In the genomic region with DNA sequence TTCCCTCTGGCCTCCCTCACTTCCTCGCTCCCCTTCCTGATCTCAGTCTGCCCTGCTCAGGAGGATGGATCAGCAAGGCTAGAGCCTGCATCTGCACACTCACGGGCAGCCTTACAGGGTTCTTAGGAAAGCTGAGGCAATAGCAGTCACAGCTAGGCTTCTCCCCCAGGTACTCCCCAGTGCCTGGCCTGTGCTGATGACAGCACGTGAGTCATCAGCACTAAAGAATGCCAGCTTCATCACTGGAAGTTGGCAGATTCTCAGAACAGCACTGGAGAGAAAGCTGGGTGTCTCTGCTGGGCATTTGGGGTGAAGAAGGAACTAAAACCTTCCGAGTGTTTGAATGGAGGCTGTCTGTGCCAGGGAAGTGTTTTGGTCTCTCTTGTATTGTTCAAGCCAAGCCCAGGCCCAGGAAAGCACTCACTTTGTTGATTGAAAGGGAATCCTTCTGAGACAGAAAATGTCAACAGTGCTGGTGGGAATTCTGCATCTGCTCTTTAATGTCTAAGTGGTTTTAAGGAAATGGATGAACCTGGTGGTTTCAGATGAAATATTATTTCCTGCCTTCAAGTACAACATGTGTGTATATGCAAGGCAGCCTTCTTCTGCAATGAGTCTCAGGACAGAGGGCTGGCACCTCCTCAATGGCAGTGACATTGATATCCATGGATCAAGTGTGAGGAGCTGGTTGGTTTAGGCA, we compare ENCODE assay signal across 11 cellular contexts.
A peak's percentile ranks its signal among the peaks of the same experiment; 100 is the strongest.
DNase-seq lines count a peak whose midpoint lies in the region; ATAC-seq and TF ChIP-seq lines count a peak whose summit lies in the region.
"Had no signal": no experiment of that assay in that cellular context is flagged by ENCODE, and none has a peak within 500 bp of the region (broad histone marks: within the 10 kb centered on the region; RNA-seq: fewer than 3 reads in every experiment).

No MANE protein-coding gene starts in this region.

- no peaks in the 10 kb centered on the region for H3K27me3 ChIP-seq in right lobe of liver
- H3K27me3 ChIP-seq in colonic mucosa = no peaks in the 10 kb centered on the region
- H3K27me3 ChIP-seq: spleen had no signal

- 73% methylated on average over 4 of the region's 4 CpGs for WGBS in right lobe of liver (ENCODE audit: insufficient coverage, low coverage, low lambda C conversion rate, missing lambda C conversion rate)

- H3K4me1 Mint-ChIP-seq in chondrocyte (ENCODE audit: low read depth) = peaks cover 39% of the 10 kb centered on the region

- H3K9me3 Mint-ChIP-seq in chondrocyte (ENCODE audit: low read depth) = no peaks in the 10 kb centered on the region
- H3K9me3 Mint-ChIP-seq: activated T-helper 2 cell treated with anti-CD3 and anti-CD28 coated beads, Interferon-gamma antibody, Interleukin-2, Interleukin-4, amounts not matched to agents 10 μg/mL and 5 μg/mL and 100 μg/mL, durations not matched to agents 14 hours and 24 hours and 36 hours had no signal

- DNase-seq in Ammon's horn (ENCODE audit: low spot score) (peak; percentile 9), HT-29 (ENCODE audit: low spot score) (peak; percentile 4), right lobe of liver (no peak), colonic mucosa (no peak), chondrocyte (ENCODE audit: low spot score) (no peak), NCI-H146 (lab: John Stamatoyannopoulos, UW) (no peak)
- DNase-seq: OCI-M1, spleen had no signal

- H3K9me3 ChIP-seq in right lobe of liver = no peaks in the 10 kb centered on the region
- H3K9me3 ChIP-seq in colonic mucosa = no peaks in the 10 kb centered on the region
- H3K9me3 ChIP-seq: spleen had no signal

- H3K27ac ChIP-seq in angular gyrus (ENCODE audit: low read depth, low read length) = peak overlapping the region; percentile 38
- no peak overlapping the region for H3K27ac ChIP-seq in right lobe of liver
- no peak overlapping the region for H3K27ac ChIP-seq in colonic mucosa
- H3K27ac ChIP-seq: spleen had no signal

- no peaks in the 10 kb centered on the region for H3K4me1 ChIP-seq in right lobe of liver
- H3K4me1 ChIP-seq in colonic mucosa = no peaks in the 10 kb centered on the region
- H3K4me1 ChIP-seq: spleen had no signal

- H3K9ac ChIP-seq in colonic mucosa (ENCODE audit: low read depth in 2 of 2, low read length in 2 of 2) = no peak overlapping the region

- intact Hi-C loops in right lobe of liver (cut with DNase I) (no loop called here), colonic mucosa (cut with DNase I) (no loop called here)

- no peak overlapping the region for H3K4me3 ChIP-seq in right lobe of liver
- H3K4me3 ChIP-seq in colonic mucosa = no peak overlapping the region
- H3K4me3 ChIP-seq: spleen had no signal

- TF ChIP-seq CTCF in right lobe of liver (IDR thresholded peaks at IDR 0.05) (no peak), colonic mucosa (IDR thresholded peaks at IDR 0.05) (no peak), chondrocyte (IDR thresholded peaks at IDR 0.05) (no peak)

- H3K36me3 ChIP-seq in right lobe of liver = no peaks in the 10 kb centered on the region
- no peaks in the 10 kb centered on the region for H3K36me3 ChIP-seq in colonic mucosa
- H3K36me3 ChIP-seq: spleen had no signal

- H3K4me3 Mint-ChIP-seq in chondrocyte (ENCODE audit: unreplicated experiment) = no peak overlapping the region

- H3K27ac Mint-ChIP-seq in chondrocyte (ENCODE audit: unreplicated experiment) = no peak overlapping the region
- H3K27ac Mint-ChIP-seq: activated T-helper 2 cell treated with anti-CD3 and anti-CD28 coated beads, Interferon-gamma antibody, Interleukin-2, Interleukin-4, amounts not matched to agents 10 μg/mL and 5 μg/mL and 100 μg/mL, durations not matched to agents 14 hours and 24 hours and 36 hours had no signal

- ATAC-seq in right lobe of liver (peak in 3 of 4 donors; percentile 9 to 51 (median 31)), HG03108 (IDR thresholded peaks at IDR 0.05; ENCODE audit: unreplicated experiment) (no peak)

- H3K27me3 Mint-ChIP-seq in chondrocyte (ENCODE audit: low read depth) = no peaks in the 10 kb centered on the region

- H3K36me3 Mint-ChIP-seq in chondrocyte (ENCODE audit: low read depth) = no peaks in the 10 kb centered on the region

- TF ChIP-seq POLR2A in right lobe of liver (IDR thresholded peaks at IDR 0.05) = no peak

Comparison
In these comparisons a context has a peak if more than half of its experiments do, and no peak if none do; other contexts are left out.
1. DNase-seq: peak in Ammon's horn (single experiment) and HT-29 (single experiment); none in right lobe of liver (0 of 3), colonic mucosa (single experiment), chondrocyte (single experiment) and NCI-H146 (single experiment).